Comparison of ENCODE assay signal across 7 cellular contexts in genomic region chr22:50314455-50315288, GRCh38. TPM values are rescaled to one million over a fixed set of nuclear protein-coding genes. Genes with fewer than 3 reads are reported as not detected.
DNase-seq lines count a peak whose midpoint lies in the region; ATAC-seq, FAIRE-seq and TF ChIP-seq lines count a peak whose summit lies in the region.

No MANE protein-coding gene starts in this region.

- peak overlapping the region; percentile 83 for H3K27ac Mint-ChIP-seq in activated naive CD8-positive, alpha-beta T cell treated with anti-CD3 and anti-CD28 coated beads for 36 hours

- no peak overlapping the region for H3K27ac ChIP-seq in parathyroid adenoma

- H3K79me2 ChIP-seq in parathyroid adenoma, result no peaks in the 10 kb centered on the region

- FAIRE-seq in frontal cortex (lab: Jason Lieb, UNC), result no peak

- no peaks in the 10 kb centered on the region for H3K9me3 Mint-ChIP-seq in activated naive CD8-positive, alpha-beta T cell treated with anti-CD3 and anti-CD28 coated beads for 36 hours

- H3K4me3 Mint-ChIP-seq in activated naive CD8-positive, alpha-beta T cell treated with anti-CD3 and anti-CD28 coated beads for 36 hours, result peak overlapping the region; percentile 88

- H3K4me1 Mint-ChIP-seq in activated naive CD8-positive, alpha-beta T cell treated with anti-CD3 and anti-CD28 coated beads for 36 hours, result peaks cover 10% of the 10 kb centered on the region

- no peaks in the 10 kb centered on the region for H3K27me3 ChIP-seq in parathyroid adenoma (ENCODE audit: control insufficient read depth, insufficient read depth, low read length)

- H3K9me3 ChIP-seq in parathyroid adenoma (ENCODE audit: control insufficient read depth, low read length), result no peaks in the 10 kb centered on the region

- no peaks in the 10 kb centered on the region for H3K36me3 ChIP-seq in parathyroid adenoma (ENCODE audit: control insufficient read depth, insufficient read depth, low read length)

- H2AFZ ChIP-seq in parathyroid adenoma, result peak overlapping the region; percentile 34

- no peaks in the 10 kb centered on the region for H3K36me3 Mint-ChIP-seq in activated naive CD8-positive, alpha-beta T cell treated with anti-CD3 and anti-CD28 coated beads for 36 hours

- ATAC-seq in GM19023 (IDR thresholded peaks at IDR 0.05; ENCODE audit: unreplicated experiment) (peak; percentile 82), HG03066 (IDR thresholded peaks at IDR 0.05; ENCODE audit: low read depth, unreplicated experiment) (peak; percentile 85)

- H3K27me3 Mint-ChIP-seq in activated naive CD8-positive, alpha-beta T cell treated with anti-CD3 and anti-CD28 coated beads for 36 hours, result no peaks in the 10 kb centered on the region

- no peaks in the 10 kb centered on the region for H3K4me1 ChIP-seq in parathyroid adenoma

- no peak overlapping the region for H3K4me2 ChIP-seq in parathyroid adenoma (ENCODE audit: low read length)

- TF ChIP-seq CTCF in parathyroid adenoma (IDR thresholded peaks at IDR 0.05), result no peak

- no peak overlapping the region for H3K4me3 ChIP-seq in parathyroid adenoma (ENCODE audit: low read depth, low read length)

- H3K9ac ChIP-seq in parathyroid adenoma, result no peak overlapping the region

- DNase-seq in T follicular helper cell (ENCODE audit: low read depth) (peak; percentile 21), putamen (ENCODE audit: low spot score) (no peak), frontal cortex (ENCODE audit: low spot score in 2 of 2) (no peak)
- DNase-seq in activated naive CD8-positive, alpha-beta T cell treated with anti-CD3 and anti-CD28 coated beads for 36 hours, result peak; percentile 82

RNA-seq across cellular contexts. Expression of gene PLXNB2, which starts 7.2 kb away (rescaled TPM):
- 10 to 100 TPM; 16.1 to 16.8 TPM for total RNA-seq in activated naive CD8-positive, alpha-beta T cell treated with anti-CD3 and anti-CD28 coated beads for 36 hours
- 44.4 TPM for total RNA-seq in frontal cortex

RNA-seq across cellular contexts. Expression of gene DENND6B, which starts 12.1 kb away (rescaled TPM):
- total RNA-seq in activated naive CD8-positive, alpha-beta T cell treated with anti-CD3 and anti-CD28 coated beads for 36 hours, result 1 to 10 TPM; 4.2 to 4.7 TPM
- total RNA-seq in frontal cortex, result 19.6 TPM

RNA-seq across cellular contexts. Expression of gene PPP6R2, which starts 28.5 kb away (rescaled TPM):
- total RNA-seq in activated naive CD8-positive, alpha-beta T cell treated with anti-CD3 and anti-CD28 coated beads for 36 hours, result 10 to 100 TPM; 38.3 to 41.2 TPM
- 62.4 TPM for total RNA-seq in frontal cortex

RNA-seq across cellular contexts. Expression of gene MAPK11, which starts 44.5 kb away (rescaled TPM):
- 1 to 10 TPM; 3.2 to 3.3 TPM for total RNA-seq in activated naive CD8-positive, alpha-beta T cell treated with anti-CD3 and anti-CD28 coated beads for 36 hours
- 16.3 TPM for total RNA-seq in frontal cortex

RNA-seq across cellular contexts. Expression of gene MAPK12, which starts 53.2 kb away (rescaled TPM):
- total RNA-seq in activated naive CD8-positive, alpha-beta T cell treated with anti-CD3 and anti-CD28 coated beads for 36 hours, result 1 to 10 TPM; 3.5 to 3.6 TPM
- 11.4 TPM for total RNA-seq in frontal cortex

Comparison
In these comparisons a context has a peak if more than half of its experiments do, and no peak if none do; other contexts are left out.
1. DNase-seq: peak in T follicular helper cell (single experiment) and activated naive CD8-positive, alpha-beta T cell treated with anti-CD3 and anti-CD28 coated beads for 36 hours (single experiment); none in putamen (single experiment) and frontal cortex (0 of 2).